17 cellular contexts compared by ENCODE assay signal in genomic region chr18:77167276-77167675, GRCh38. TPM values are rescaled to one million over a fixed set of nuclear protein-coding genes. Genes with fewer than 3 reads are reported as not detected.
DNase-seq lines count a peak whose midpoint lies in the region; ATAC-seq, FAIRE-seq and TF ChIP-seq lines count a peak whose summit lies in the region.
"Had no signal": no experiment of that assay in that cellular context is flagged by ENCODE, and none has a peak within 500 bp of the region (broad histone marks: within the 10 kb centered on the region; RNA-seq: fewer than 3 reads in every experiment).

No MANE protein-coding gene starts in this region.

- H3K56ac ChIP-seq in H1 (replicated peaks; ENCODE audit: insufficient read length, low read depth, low read length) = no peak overlapping the region

- CTCF ChIA-PET in H1 (lab: Charles Lee; ENCODE audit: partially characterized antibody) (interaction anchor here (1.4 kb wide), 1 partner anchor 243 kb away, joined by 3 read pairs; no protein-coding TSS in a partner anchor), mammary epithelial cell (lab: Charles Lee; ENCODE audit: low non-redundant PET) (no interaction called here)

- H3K23me2 ChIP-seq in H1 (ENCODE audit: low read depth, low read length) = no peaks in the 10 kb centered on the region; the same call in 1 of the 2 replicates

- no peak for TF ChIP-seq POLR2A in H1 (IDR thresholded peaks at IDR 0.05; ENCODE audit: control extremely low read depth in 1 of 2, low read depth in 2 of 2, low read length in 2 of 2)

- no TSS peak for BruUV-seq in mammary epithelial cell (replicated peaks; lab: Mats Ljungman, UMichigan)

- no peak for ATAC-seq in aorta (ENCODE audit: low FRiP score)
- ATAC-seq in HG02588 (IDR thresholded peaks at IDR 0.05; ENCODE audit: unreplicated experiment) = no peak
- ATAC-seq: GM12878, HCT116 had no signal

- H2BK120ac ChIP-seq in H1 (replicated peaks; ENCODE audit: low read depth, low read length) (no peak overlapping the region), mesenchymal stem cell (ENCODE audit: low read depth, low read length) (no peak overlapping the region)

- peaks cover 2 to 31% (median 4%) of the 10 kb centered on the region in 4 experiments; a peak in 5 of 7 replicates for H3K4me1 ChIP-seq in H1 (replicated peaks in 1 of 4; ENCODE audit: control insufficient read depth in 3 of 4, insufficient read depth in 4 of 4, low read length in 3 of 4)
- H3K4me1 ChIP-seq in mesenchymal stem cell (ENCODE audit: control insufficient read depth, insufficient read depth, low read depth, low read length) = peaks cover 7% of the 10 kb centered on the region
- no peaks in the 10 kb centered on the region for H3K4me1 ChIP-seq in aorta (ENCODE audit: control insufficient read depth in 1 of 2, insufficient read depth in 2 of 2, low read length in 2 of 2)
- no peaks in the 10 kb centered on the region for H3K4me1 ChIP-seq in mammary epithelial cell (ENCODE audit: insufficient read depth, low read length)

- no peak for FAIRE-seq in H1 (lab: Jason Lieb, UNC)
- FAIRE-seq: GM12878, GM18507 had no signal

- H3K27ac ChIP-seq in H1 (ENCODE audit: low read depth, low read length) (no peak overlapping the region), mesenchymal stem cell (ENCODE audit: low read length, poor library complexity, severe bottlenecking) (no peak overlapping the region), aorta (ENCODE audit: low read depth in 1 of 2, low read length in 2 of 2) (no peak overlapping the region), mammary epithelial cell (ENCODE audit: insufficient read depth, low read depth, low read length) (no peak overlapping the region)
- H3K27ac ChIP-seq: HL-60, SJSA1 had no signal

- no peaks in the 10 kb centered on the region for H3K9me3 ChIP-seq in H1 (ENCODE audit: insufficient read depth in 2 of 2, low read depth in 1 of 2, low read length in 1 of 2)
- no peaks in the 10 kb centered on the region for H3K9me3 ChIP-seq in mesenchymal stem cell (ENCODE audit: control insufficient read depth, low read length)
- H3K9me3 ChIP-seq in aorta (ENCODE audit: control insufficient read depth, low read length) = no peaks in the 10 kb centered on the region
- H3K9me3 ChIP-seq in mammary epithelial cell (replicated peaks; ENCODE audit: insufficient read depth, low read length) = no peaks in the 10 kb centered on the region
- H3K9me3 ChIP-seq: SJSA1 had no signal

- H3K36me3 ChIP-seq in H1 (ENCODE audit: control insufficient read depth in 2 of 4, insufficient read depth in 4 of 4, low read length in 3 of 4) = no peaks in the 10 kb centered on the region
- no peaks in the 10 kb centered on the region for H3K36me3 ChIP-seq in mesenchymal stem cell (ENCODE audit: control insufficient read depth in 1 of 2, insufficient read depth in 2 of 2, low read depth in 1 of 2, low read length in 2 of 2)
- no peaks in the 10 kb centered on the region for H3K36me3 ChIP-seq in aorta (ENCODE audit: control insufficient read depth in 1 of 2, insufficient read depth in 2 of 2, low read length in 1 of 2)
- no peaks in the 10 kb centered on the region for H3K36me3 ChIP-seq in mammary epithelial cell (ENCODE audit: insufficient read depth, low read length)
- H3K36me3 ChIP-seq: SJSA1 had no signal

- TF ChIP-seq EP300 in H1 (IDR thresholded peaks at IDR 0.05; ENCODE audit: borderline replicate concordance in 1 of 2, low read depth in 2 of 2, low read length in 2 of 2) = no peak

- no peak overlapping the region for H2AK5ac ChIP-seq in H1 (ENCODE audit: low read depth, low read length)
- no peak overlapping the region for H2AK5ac ChIP-seq in mesenchymal stem cell (ENCODE audit: low read length, severe bottlenecking)

- H2BK20ac ChIP-seq in H1 (ENCODE audit: low read length) = no peak overlapping the region

- H2BK5ac ChIP-seq in H1 (ENCODE audit: low read depth, low read length) = no peak overlapping the region
- H2BK5ac ChIP-seq in mesenchymal stem cell (ENCODE audit: low read depth, low read length, poor library complexity, severe bottlenecking) = no peak overlapping the region

- H2AFZ ChIP-seq in H1 (ENCODE audit: low read length) (peak overlapping the region; percentile 61; the same call in 1 of the 2 replicates), mesenchymal stem cell (ENCODE audit: low read depth, low read length) (no peak overlapping the region), mammary epithelial cell (ENCODE audit: low read depth, low read length) (no peak overlapping the region)

- no peak overlapping the region for H2BK12ac ChIP-seq in H1 (ENCODE audit: low read depth, low read length)
- no peak overlapping the region for H2BK12ac ChIP-seq in mesenchymal stem cell (ENCODE audit: low read length in 2 of 2)

- H3K4ac ChIP-seq in H1 (replicated peaks; ENCODE audit: insufficient read length, low read depth, low read length) = no peak overlapping the region
- H3K4ac ChIP-seq in mesenchymal stem cell (ENCODE audit: low read depth in 1 of 2, low read length in 2 of 2) = no peak overlapping the region

- no peak overlapping the region for H3K23ac ChIP-seq in H1 (ENCODE audit: insufficient read length)
- H3K23ac ChIP-seq in mesenchymal stem cell (ENCODE audit: low read length in 2 of 2) = no peak overlapping the region

- dilution Hi-C loops in mammary epithelial cell (cut with HindIII; ENCODE audit: low sequenced_read_pairs) = no loop called here

- peaks cover 0 to 1% of the 10 kb centered on the region in 2 experiments for H4K20me1 ChIP-seq in H1 (replicated peaks in 1 of 2; ENCODE audit: control insufficient read depth in 1 of 2, insufficient read depth in 2 of 2, low read length in 2 of 2)
- no peaks in the 10 kb centered on the region for H4K20me1 ChIP-seq in mammary epithelial cell (ENCODE audit: insufficient read depth, low read length)

- no peak overlapping the region for H4K5ac ChIP-seq in H1 (ENCODE audit: insufficient read length, low read depth, low read length)

- no peak overlapping the region for H3K18ac ChIP-seq in H1 (ENCODE audit: extremely low read depth, low read length)
- no peak overlapping the region for H3K18ac ChIP-seq in mesenchymal stem cell (ENCODE audit: low read depth in 1 of 2, low read length in 2 of 2)

- intact Hi-C loops in aorta (cut with DNase I) (no loop called here), mammary epithelial cell (cut with micrococcal nuclease) (no loop called here)

- no peak for TF ChIP-seq RAD21 in H1 (IDR thresholded peaks at IDR 0.05 in 1 of 2, conservative IDR thresholded peaks at IDR 0.05 in 1 of 2; ENCODE audit: low read depth in 2 of 2, low read length in 2 of 2)

- H3K79me2 ChIP-seq in H1 (ENCODE audit: control insufficient read depth in 1 of 2, insufficient read depth in 2 of 2, low read length in 2 of 2) = no peaks in the 10 kb centered on the region
- H3K79me2 ChIP-seq in mammary epithelial cell (ENCODE audit: insufficient read depth, low read length) = no peaks in the 10 kb centered on the region

- no peak for TF ChIP-seq CTCF in H1 (IDR thresholded peaks at IDR 0.05; ENCODE audit: control extremely low read depth in 1 of 3, insufficient read depth in 1 of 3, low read depth in 1 of 3, low read length in 3 of 3)
- no peak for TF ChIP-seq CTCF in mammary epithelial cell (conservative IDR thresholded peaks at IDR 0.05 in 1 of 2, IDR thresholded peaks at IDR 0.05 in 1 of 2; ENCODE audit: extremely low read depth in 1 of 2, insufficient read depth in 1 of 2, low read depth in 1 of 2, low read length in 2 of 2)

- H4K8ac ChIP-seq in H1 (ENCODE audit: extremely low read depth, insufficient read depth, low read length) (no peak overlapping the region), mesenchymal stem cell (ENCODE audit: low read length) (no peak overlapping the region)

- H4K91ac ChIP-seq in H1 (replicated peaks; ENCODE audit: insufficient read length, low read length) = no peak overlapping the region
- H4K91ac ChIP-seq in mesenchymal stem cell (ENCODE audit: low read length) = no peak overlapping the region

- POLR2A ChIA-PET in H1 (lab: Charles Lee; ENCODE audit: partially characterized antibody) = no interaction called here

- H3K27me3 ChIP-seq in H1 (replicated peaks in 1 of 4; ENCODE audit: control insufficient read depth in 3 of 4, extremely low read depth in 1 of 4, insufficient read depth in 3 of 4, low read length in 3 of 4) (peaks cover 0 to 3% (median 0%) of the 10 kb centered on the region in 4 experiments; a peak in 2 of 7 replicates), mesenchymal stem cell (ENCODE audit: control insufficient read depth in 1 of 2, insufficient read depth in 1 of 2, low read length in 2 of 2) (no peaks in the 10 kb centered on the region), aorta (ENCODE audit: control insufficient read depth in 1 of 2, insufficient read depth in 2 of 2, low read length in 1 of 2) (no peaks in the 10 kb centered on the region), mammary epithelial cell (ENCODE audit: insufficient read depth, low read length) (no peaks in the 10 kb centered on the region)
- H3K27me3 ChIP-seq: SJSA1 had no signal

- H3K79me1 ChIP-seq in H1 (ENCODE audit: low read depth, low read length) (no peaks in the 10 kb centered on the region), mesenchymal stem cell (replicated peaks; ENCODE audit: low read length, poor library complexity, severe bottlenecking) (no peaks in the 10 kb centered on the region)

- no peak overlapping the region for H2BK15ac ChIP-seq in H1 (ENCODE audit: low read length)
- H2BK15ac ChIP-seq in mesenchymal stem cell (ENCODE audit: low read depth, poor library complexity, severe bottlenecking) = no peak overlapping the region

- DNase-seq in GM04504 (ENCODE audit: low read depth) = peak; percentile 24
- DNase-seq in H1 (ENCODE audit: low read depth in 1 of 2, low spot score in 2 of 2) = no peak
- no peak for DNase-seq in mesenchymal stem cell
- no peak for DNase-seq in aorta
- no peak for DNase-seq in NCI-H526 treated with DMSO at 0.1 percent for 48 hours (lab: John Stamatoyannopoulos, UW)
- no peak for DNase-seq in mammary epithelial cell
- DNase-seq: COR-L47, MV-4-11, NCI-H1436 treated with DMSO at 0.1 percent for 48 hours, NCI-H2081, NCI-H524 had no signal

- H3K4me2 ChIP-seq in H1 (ENCODE audit: insufficient read depth in 1 of 2, low read depth in 2 of 2, low read length in 2 of 2) = no peak overlapping the region
- H3K4me2 ChIP-seq in mesenchymal stem cell (ENCODE audit: low read length, poor library complexity, severe bottlenecking) = no peak overlapping the region
- no peak overlapping the region for H3K4me2 ChIP-seq in mammary epithelial cell (ENCODE audit: insufficient read depth, low read depth, low read length)

- H3K4me3 ChIP-seq in H1 (ENCODE audit: extremely low read depth in 1 of 4, insufficient read depth in 2 of 4, low read depth in 3 of 4, low read length in 4 of 4) (no peak overlapping the region), mesenchymal stem cell (ENCODE audit: insufficient read depth in 1 of 2, low read depth in 1 of 2, low read length in 2 of 2) (peak overlapping the region in 1 of 2 experiments; percentile 53), aorta (ENCODE audit: low read length in 2 of 2) (no peak overlapping the region), mammary epithelial cell (replicated peaks in 1 of 3; ENCODE audit: insufficient read depth in 1 of 3, low read depth in 2 of 3, low read length in 3 of 3) (no peak overlapping the region)
- H3K4me3 ChIP-seq: GM12878, SJSA1 had no signal

- 64% methylated on average over 5 of the region's 5 CpGs; no CpG with 5 or more reads in 1 of the 2 experiments for WGBS in H1 (ENCODE audit: extremely low coverage in 1 of 2, insufficient coverage in 1 of 2, insufficient read length in 1 of 2, insufficient replicate concordance in 2 of 2, low coverage in 1 of 2, low lambda C conversion rate in 2 of 2, missing lambda C conversion rate in 1 of 2), 2 experiments
- WGBS in mesenchymal stem cell = 79% methylated on average over 5 of the region's 5 CpGs
- WGBS in aorta, 2 donors = 66 to 68% methylated on average over 5 of the region's 5 CpGs
- 77% methylated on average over 5 of the region's 5 CpGs for WGBS in mammary epithelial cell (ENCODE audit: low coverage, missing lambda C conversion rate)

- in situ Hi-C loops in mammary epithelial cell (cut with MboI; ENCODE audit: low sequenced_read_pairs in 2 of 2) = no loop called here

- H3K9ac ChIP-seq in H1 (replicated peaks in 1 of 4; ENCODE audit: extremely low read depth in 1 of 4, low read depth in 3 of 4, low read length in 3 of 4) (no peak overlapping the region), mesenchymal stem cell (ENCODE audit: low read length) (peak overlapping the region; percentile 84), mammary epithelial cell (ENCODE audit: insufficient read depth, low read length) (no peak overlapping the region)

- H3K14ac ChIP-seq in H1 (ENCODE audit: insufficient read length) = no peak overlapping the region
- no peak overlapping the region for H3K14ac ChIP-seq in mesenchymal stem cell (ENCODE audit: low read length in 2 of 2)

RNA-seq across cellular contexts. Expression of gene MBP, which starts 34.7 kb away (rescaled TPM):
- 19.2 and 19.3 TPM in 2 replicates for total RNA-seq in H1 (2021; fragmentation: NEBNext Ultra II Directional; extraction: Animal tissue kit (Norgen Biotek cat#: 25700))
- polyA plus RNA-seq in H1 (2011; rRNA removed) (6.8 and 7.7 TPM in 2 replicates), aorta (1 to 10 TPM; 9.1 to 9.4 TPM), mammary epithelial cell (17.2 TPM)
- 8.9 TPM for polyA plus RNA-seq in H1 (2011; cell fraction: cytosol; rRNA removed)
- polyA plus RNA-seq in H1 (2011; cell fraction: nucleus; rRNA removed) = 14.2 TPM
- 6.1 to 8.2 TPM (median 7.4 TPM) in 4 replicates for polyA plus RNA-seq in H1 (2012, experiment 1 of 2)
- polyA plus RNA-seq in H1 (2012, experiment 2 of 2) = 2.2 TPM
- polyA plus RNA-seq in H1 (2013, experiment 1 of 2) = 13.3 TPM
- 12.9 TPM for polyA plus RNA-seq in H1 (2013, experiment 2 of 2)
- polyA minus RNA-seq in H1 (2011; rRNA and poly(A)+ RNA removed) = 13.3 and 15.9 TPM in 2 replicates
- polyA minus RNA-seq in H1 (2011; cell fraction: cytosol; rRNA and poly(A)+ RNA removed) = 16.8 TPM
- polyA minus RNA-seq in H1 (2011; cell fraction: nucleus; rRNA and poly(A)+ RNA removed) = 11.4 TPM
- 7.6 TPM for polyA plus RNA-seq in mesenchymal stem cell (2013, experiment 1 of 2)
- 8.8 TPM for polyA plus RNA-seq in mesenchymal stem cell (2013, experiment 2 of 2)
- total RNA-seq in aorta (10 to 100 TPM; 43.8 to 62.7 TPM), mammary epithelial cell (10 to 100 TPM; 30.7 to 43.3 TPM)
- 45.9 TPM for polyA minus RNA-seq in mammary epithelial cell
- total RNA-seq: SJSA1 had no signal
